ENCODE assay signal across 16 cellular contexts in the genomic region with DNA sequence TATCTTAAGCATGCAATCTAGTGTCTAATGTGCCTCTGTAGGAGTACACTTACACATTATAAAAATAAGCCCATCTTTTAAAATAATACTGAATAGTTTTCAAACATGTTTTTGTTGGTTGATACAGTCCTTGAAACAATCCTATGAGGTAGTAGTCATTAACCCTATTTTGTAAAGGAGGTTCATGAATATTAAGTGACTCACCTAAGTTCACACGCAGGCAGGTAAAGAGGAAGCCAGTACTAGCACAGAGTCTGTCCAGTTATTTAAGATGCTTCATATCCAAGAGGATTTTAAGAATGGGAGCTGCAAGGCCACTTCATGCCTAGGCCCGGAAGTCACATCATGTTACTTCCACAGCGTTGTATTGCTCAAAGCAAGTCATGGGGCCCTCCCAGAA.
DNase-seq lines count a peak whose midpoint lies in the region; TF ChIP-seq lines count a peak whose summit lies in the region.
"Had no signal": no experiment of that assay in that cellular context is flagged by ENCODE, and none has a peak within 500 bp of the region (broad histone marks: within the 10 kb centered on the region; RNA-seq: fewer than 3 reads in every experiment).

No MANE protein-coding gene starts in this region.

- no peak overlapping the region for H2BK120ac ChIP-seq in trophoblast cell (ENCODE audit: insufficient read depth, low read length, poor library complexity)

- no peak overlapping the region for H3K14ac ChIP-seq in trophoblast cell (ENCODE audit: low read length)

- H3K4me1 Mint-ChIP-seq in brain = peaks cover 76% of the 10 kb centered on the region
- H3K4me1 Mint-ChIP-seq: B cell; CD4-positive, CD25-positive, alpha-beta regulatory T cell had no signal

- H3K4ac ChIP-seq in trophoblast cell (ENCODE audit: low read depth, low read length) = no peak overlapping the region

- H4K12ac ChIP-seq in trophoblast cell (ENCODE audit: low read depth, low read length) = no peak overlapping the region

- no peak overlapping the region for H3K18ac ChIP-seq in trophoblast cell (ENCODE audit: low read length)

- H3K27ac ChIP-seq in WERI-Rb-1 (0 out of 2 replicates have a peak overlapping the region, but pooled peaks have one; percentile 84), trophoblast cell (ENCODE audit: low read depth, low read length) (no peak overlapping the region)
- H3K27ac ChIP-seq: BLaER1, C4-2B had no signal

- H2AFZ ChIP-seq in trophoblast cell (ENCODE audit: insufficient read depth, low read length, poor library complexity) = no peak overlapping the region
- H2AFZ ChIP-seq: GM23338 had no signal

- DNase-seq in WERI-Rb-1 = no peak
- DNase-seq in epithelial cell of esophagus (ENCODE audit: low read depth) = peak; percentile 59
- DNase-seq in trophoblast cell = no peak
- no peak for DNase-seq in central memory CD4-positive, alpha-beta T cell
- no peak for DNase-seq in NCI-H1048 (lab: John Stamatoyannopoulos, UW)
- DNase-seq: Caco-2; CD4-positive, CD25-positive, alpha-beta regulatory T cell; CD8-positive, alpha-beta T cell; DMS153; DND-41; H9 had no signal

- H3K36me3 ChIP-seq in WERI-Rb-1 = no peaks in the 10 kb centered on the region
- no peaks in the 10 kb centered on the region for H3K36me3 ChIP-seq in trophoblast cell (ENCODE audit: control insufficient read depth in 1 of 2, insufficient read depth in 2 of 2, low read length in 2 of 2)
- H3K36me3 ChIP-seq: BLaER1 had no signal

- H3K9ac ChIP-seq in trophoblast cell (ENCODE audit: low read length) = no peak overlapping the region
- H3K9ac ChIP-seq: BLaER1 had no signal

- no peak overlapping the region for H3K4me3 Mint-ChIP-seq in brain
- H3K4me3 Mint-ChIP-seq: B cell; CD4-positive, CD25-positive, alpha-beta regulatory T cell; CD8-positive, alpha-beta T cell; GM23338; H9 had no signal

- H3K9me3 ChIP-seq in WERI-Rb-1 (ENCODE audit: severe bottlenecking) (no peaks in the 10 kb centered on the region), trophoblast cell (ENCODE audit: insufficient read depth, low read depth, low read length) (no peaks in the 10 kb centered on the region)
- H3K9me3 ChIP-seq: BLaER1, Caco-2 had no signal

- H2BK5ac ChIP-seq in trophoblast cell (ENCODE audit: low read depth, low read length, poor library complexity) = no peak overlapping the region

- H2AK5ac ChIP-seq in trophoblast cell (ENCODE audit: low read length) = peak overlapping the region; percentile 54

- peaks cover 0 to 2% (median 0%) of the 10 kb centered on the region in 5 experiments for H3K9me3 Mint-ChIP-seq in brain
- H3K9me3 Mint-ChIP-seq: CD8-positive, alpha-beta T cell; GM23338; H9 had no signal

- H2BK12ac ChIP-seq in trophoblast cell (ENCODE audit: low read length) = no peak overlapping the region

- H3K4me1 ChIP-seq in trophoblast cell (ENCODE audit: control insufficient read depth in 1 of 2, insufficient read depth in 2 of 2, low read length in 2 of 2) = peaks cover 2 to 11% of the 10 kb centered on the region in 2 experiments
- H3K4me1 ChIP-seq: BLaER1, Caco-2 had no signal

- H3K27me3 ChIP-seq in WERI-Rb-1 (ENCODE audit: insufficient read depth, low read depth, severe bottlenecking) (no peaks in the 10 kb centered on the region), trophoblast cell (ENCODE audit: insufficient read depth, low read length) (no peaks in the 10 kb centered on the region)
- H3K27me3 ChIP-seq: BLaER1 had no signal

- no peak overlapping the region for H3K4me2 ChIP-seq in trophoblast cell (ENCODE audit: low read length)
- H3K4me2 ChIP-seq: BLaER1, GM23338 had no signal

- TF ChIP-seq CTCF in WERI-Rb-1 (IDR thresholded peaks at IDR 0.05; ENCODE audit: low read depth, low read length) (no peak), brain (conservative IDR thresholded peaks at IDR 0.05) (no peak), epithelial cell of esophagus (IDR thresholded peaks at IDR 0.05; ENCODE audit: insufficient read depth, low read depth, low read length, missing control alignments) (no peak)

- H3K23ac ChIP-seq in trophoblast cell (ENCODE audit: low read length) = peak overlapping the region; percentile 78

- no peaks in the 10 kb centered on the region for H3K27me3 Mint-ChIP-seq in brain
- H3K27me3 Mint-ChIP-seq: B cell; CD4-positive, CD25-positive, alpha-beta regulatory T cell had no signal

- no CpG with 5 or more reads among the region's 3 CpGs for WGBS in trophoblast cell (ENCODE audit: extremely low coverage, insufficient coverage, insufficient read length)

- no peak overlapping the region for H4K91ac ChIP-seq in trophoblast cell (ENCODE audit: low read depth, low read length)

- H4K8ac ChIP-seq in trophoblast cell (ENCODE audit: low read depth, low read length) = no peak overlapping the region

- H3K36me3 Mint-ChIP-seq in brain = no peaks in the 10 kb centered on the region
- H3K36me3 Mint-ChIP-seq: CD4-positive, CD25-positive, alpha-beta regulatory T cell; CD8-positive, alpha-beta T cell had no signal

- H3K27ac Mint-ChIP-seq in brain = peak overlapping the region in 3 of 5 experiments; percentile 58 to 91 (median 76)
- H3K27ac Mint-ChIP-seq: B cell; CD4-positive, CD25-positive, alpha-beta regulatory T cell; CD8-positive, alpha-beta T cell; GM23338 had no signal

- H3K4me3 ChIP-seq in WERI-Rb-1 (ENCODE audit: low read depth, low read length) = no peak overlapping the region
- H3K4me3 ChIP-seq in epithelial cell of esophagus (ENCODE audit: low read length) = no peak overlapping the region
- no peak overlapping the region for H3K4me3 ChIP-seq in trophoblast cell (ENCODE audit: low read depth, low read length)
- H3K4me3 ChIP-seq: BLaER1, GM23338 had no signal

- H3K79me1 ChIP-seq in trophoblast cell (ENCODE audit: low read length) = peaks cover 6% of the 10 kb centered on the region

- no peaks in the 10 kb centered on the region for H3K79me2 ChIP-seq in trophoblast cell (ENCODE audit: control insufficient read depth, insufficient read depth, low read length, poor library complexity)
